In genomic region chr1:216887032-216887431, GRCh38 we compare ENCODE assay signal across 33 cellular contexts.
"Had no signal": no experiment of that assay in that cellular context is flagged by ENCODE, and none has a peak within 500 bp of the region (broad histone marks: within the 10 kb centered on the region; RNA-seq: fewer than 3 reads in every experiment).

No MANE protein-coding gene starts in this region.

- H3K4me3 Mint-ChIP-seq: activated CD4-positive, alpha-beta T cell treated with anti-CD3 and anti-CD28 coated beads, Interleukin-2, amount 10 ng/mL, durations not matched to agents 24 days and 14 days; activated CD8-positive, alpha-beta T cell treated with anti-CD3 and anti-CD28 coated beads for 36 hours; activated naive CD8-positive, alpha-beta T cell treated with anti-CD3 and anti-CD28 coated beads for 36 hours; activated T-cell treated with anti-CD3 and anti-CD28 coated beads, Interleukin-2, amount 50 U/mL, for 72 hours; activated T-helper 17 cell treated with anti-CD3 and anti-CD28 coated beads, Interleukin-2, amount 50 U/mL, for 72 hours; brain had no signal

- H3K27me3 ChIP-seq: ascending aorta had no signal

- H3K4me1 Mint-ChIP-seq: activated CD4-positive, alpha-beta T cell treated with anti-CD3 and anti-CD28 coated beads, Interleukin-2, amount 10 ng/mL, durations not matched to agents 24 days and 14 days; activated naive CD8-positive, alpha-beta T cell treated with anti-CD3 and anti-CD28 coated beads for 36 hours; activated T-helper 17 cell treated with anti-CD3 and anti-CD28 coated beads, Interleukin-2, amount 50 U/mL, for 72 hours had no signal

- DNase-seq: activated CD4-positive, alpha-beta T cell treated with anti-CD3 and anti-CD28 coated beads, Interleukin-2, amount 10 ng/mL, durations not matched to agents 24 days and 14 days; activated CD4-positive, alpha-beta T cell treated with anti-CD3 and anti-CD28 coated beads, Interleukin-2, amount 50 U/mL, for 4 hours; activated CD8-positive, alpha-beta T cell treated with anti-CD3 and anti-CD28 coated beads for 36 hours; activated effector memory CD4-positive, alpha-beta T cell treated with anti-CD3 and anti-CD28 coated beads, Interleukin-2, amount 50 U/mL, for 16 hours; activated naive CD4-positive, alpha-beta T cell; activated naive CD4-positive, alpha-beta T cell treated with anti-CD3 and anti-CD28 coated beads, Interleukin-2, amount 50 U/mL, for 16 hours; activated naive CD8-positive, alpha-beta T cell treated with anti-CD3 and anti-CD28 coated beads for 36 hours; activated T-cell treated with anti-CD3 and anti-CD28 coated beads, Interleukin-2, amount 50 U/mL, for 1 hour; activated T-cell treated with anti-CD3 and anti-CD28 coated beads, Interleukin-2, amount 50 U/mL, for 72 hours; amygdala; central memory CD4-positive, alpha-beta T cell; NCI-H1105 treated with DMSO at 0.1 percent for 48 hours; NCI-H1436; NCI-H1694; NCI-H1930; NCI-H2081 treated with DMSO at 0.1 percent for 48 hours; NCI-H226; NCI-H446 treated with DMSO at 0.1 percent for 48 hours; NCI-H524; NCI-H69; NCI-H82; NK-92 treated with Interleukin-12 subunit alpha and Interleukin-12 subunit beta, amount 100 ng/mL, for 24 hours; PC-9; SIG-M5; T1000 had no signal

- H3K9me3 ChIP-seq: ascending aorta had no signal

- H3K36me3 ChIP-seq: ascending aorta had no signal

- H3K4me3 ChIP-seq: ascending aorta, PC-9 had no signal

- H3K27ac Mint-ChIP-seq: activated CD4-positive, alpha-beta T cell treated with anti-CD3 and anti-CD28 coated beads, Interleukin-2, amount 10 ng/mL, durations not matched to agents 24 days and 14 days; activated CD8-positive, alpha-beta T cell treated with anti-CD3 and anti-CD28 coated beads for 36 hours; activated naive CD8-positive, alpha-beta T cell treated with anti-CD3 and anti-CD28 coated beads for 36 hours; activated T-cell treated with anti-CD3 and anti-CD28 coated beads, Interleukin-2, amount 50 U/mL, for 72 hours; activated T-helper 17 cell treated with anti-CD3 and anti-CD28 coated beads, Interleukin-2, amount 50 U/mL, for 72 hours; brain had no signal

- H3K27ac ChIP-seq: ascending aorta, KMS-11, PC-9, RWPE1 had no signal

- H3K9me3 Mint-ChIP-seq: activated CD4-positive, alpha-beta T cell treated with anti-CD3 and anti-CD28 coated beads, Interleukin-2, amount 10 ng/mL, durations not matched to agents 24 days and 14 days; activated CD8-positive, alpha-beta T cell treated with anti-CD3 and anti-CD28 coated beads for 36 hours; activated naive CD8-positive, alpha-beta T cell treated with anti-CD3 and anti-CD28 coated beads for 36 hours; brain had no signal

- H3K36me3 Mint-ChIP-seq: activated naive CD8-positive, alpha-beta T cell treated with anti-CD3 and anti-CD28 coated beads for 36 hours; brain had no signal

- H3K27me3 Mint-ChIP-seq: activated CD4-positive, alpha-beta T cell treated with anti-CD3 and anti-CD28 coated beads, Interleukin-2, amount 10 ng/mL, durations not matched to agents 24 days and 14 days; activated CD8-positive, alpha-beta T cell treated with anti-CD3 and anti-CD28 coated beads for 36 hours; activated naive CD8-positive, alpha-beta T cell treated with anti-CD3 and anti-CD28 coated beads for 36 hours; activated T-helper 17 cell treated with anti-CD3 and anti-CD28 coated beads, Interleukin-2, amount 50 U/mL, for 72 hours; brain had no signal

- H2AFZ ChIP-seq: PC-9 had no signal

- H3K9ac ChIP-seq: KMS-11 had no signal

- FAIRE-seq: colon, RCC 7860, TTC549 had no signal

- H3K4me1 ChIP-seq: ascending aorta had no signal

- H3K4me2 ChIP-seq: KMS-11, PC-9 had no signal
